In the genomic region with DNA sequence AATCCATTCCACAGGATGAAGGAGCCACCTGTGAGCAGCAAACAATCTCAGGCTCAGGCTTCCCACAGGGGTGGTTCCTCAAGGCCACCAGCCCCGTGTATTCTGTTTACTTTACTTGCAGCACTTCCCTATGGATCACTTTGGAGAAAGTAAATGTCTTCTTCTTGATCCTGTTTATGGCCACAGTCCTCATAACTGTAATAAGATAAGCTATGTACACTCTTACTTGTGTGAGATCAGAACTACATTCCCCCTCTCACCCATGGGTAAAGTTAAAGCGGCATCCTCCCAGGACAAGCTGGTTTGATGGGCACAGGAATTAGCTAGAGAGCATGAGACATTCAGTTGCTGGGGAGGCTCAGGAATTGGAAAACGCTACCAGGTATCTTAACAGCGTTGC, we compare ENCODE assay signal across 8 cellular contexts.
"Had no signal": no experiment of that assay in that cellular context is flagged by ENCODE, and none has a peak within 500 bp of the region (broad histone marks: within the 10 kb centered on the region; RNA-seq: fewer than 3 reads in every experiment).

No MANE protein-coding gene starts in this region.

- FAIRE-seq: G401.6, GM12878, GM12891, GM12892, GM18507, GM19239 had no signal

- H3K4me3 ChIP-seq: GM12878 had no signal

- DNase-seq: GDM1, GF-D8 had no signal
